25 cellular contexts compared by ENCODE assay signal in genomic region chr5:172524573-172525021, GRCh38.
DNase-seq lines count a peak whose midpoint lies in the region; ATAC-seq, FAIRE-seq and TF ChIP-seq lines count a peak whose summit lies in the region.
"Had no signal": no experiment of that assay in that cellular context is flagged by ENCODE, and none has a peak within 500 bp of the region (broad histone marks: within the 10 kb centered on the region; RNA-seq: fewer than 3 reads in every experiment).

No MANE protein-coding gene starts in this region.

- no peak for FAIRE-seq in RCC 7860 (lab: Jason Lieb, UNC)
- FAIRE-seq: GM19239 had no signal

- DNase-seq in BE2C (peak; percentile 50), NCI-H524 treated with DMSO at 0.1 percent for 48 hours (lab: John Stamatoyannopoulos, UW) (peak; percentile 7), left colon (peak in 1 of 2 donors; percentile 65), NCI-H2029 treated with DMSO at 0.1 percent for 48 hours (lab: John Stamatoyannopoulos, UW) (no peak), hippocampal formation (lab: John Stamatoyannopoulos, UW) (no peak), RCC 7860 (ENCODE audit: low spot score) (no peak)
- DNase-seq: activated CD4-positive, alpha-beta memory T cell treated with anti-CD3 and anti-CD28 coated beads for 36 hours; activated gamma-delta T cell treated with Interleukin-2 at 50 U/mL for 16 hours; activated T-cell treated with anti-CD3 and anti-CD28 coated beads for 4 hours; DMS79; dorsolateral prefrontal cortex; GF-D8; H9; kidney glomerular epithelial cell; mesendoderm; naive thymus-derived CD4-positive, alpha-beta T cell; NCI-H1930; nucleus accumbens; T-helper 1 cell had no signal

- H3K4me1 ChIP-seq in BE2C = no peaks in the 10 kb centered on the region
- peaks cover 23% of the 10 kb centered on the region for H3K4me1 ChIP-seq in rectal smooth muscle tissue (ENCODE audit: control insufficient read depth, insufficient read depth, low read length)
- H3K4me1 ChIP-seq: Peyer's patch had no signal

- H3K9ac ChIP-seq in rectal smooth muscle tissue (ENCODE audit: low read length) = no peak overlapping the region

- H3K36me3 ChIP-seq in BE2C (no peaks in the 10 kb centered on the region), rectal smooth muscle tissue (ENCODE audit: control insufficient read depth, insufficient read depth, low read length) (no peaks in the 10 kb centered on the region)
- H3K36me3 ChIP-seq: Peyer's patch had no signal

- H3K27ac ChIP-seq in rectal smooth muscle tissue (ENCODE audit: low read depth, low read length) = peak overlapping the region; percentile 83
- H3K27ac ChIP-seq: C4-2B, dorsolateral prefrontal cortex, skin epidermis had no signal

- peaks cover 3% of the 10 kb centered on the region; the same call in 1 of the 2 replicates for H3K9me3 ChIP-seq in BE2C

- no peak for TF ChIP-seq CTCF in BE2C (IDR thresholded peaks at IDR 0.05; ENCODE audit: low read depth, low read length)

- peak; percentile 32 for ATAC-seq in left colon
- ATAC-seq: activated CD4-positive, CD25-positive, alpha-beta regulatory T cell treated with anti-CD3 and anti-CD28 coated beads, Interleukin-2, amount 50 U/mL, for 24 hours; naive thymus-derived CD4-positive, alpha-beta T cell had no signal

- intact Hi-C loops in left colon (cut with DNase I, micrococcal nuclease) = no loop called here

- H3K4me3 ChIP-seq in BE2C (ENCODE audit: low read depth, low read length) (no peak overlapping the region), rectal smooth muscle tissue (ENCODE audit: low read length) (no peak overlapping the region)
- H3K4me3 ChIP-seq: dorsolateral prefrontal cortex, Peyer's patch, skin epidermis had no signal

- H3K27me3 ChIP-seq in BE2C = no peaks in the 10 kb centered on the region
- H3K27me3 ChIP-seq in rectal smooth muscle tissue (ENCODE audit: control insufficient read depth, insufficient read depth, low read length) = no peaks in the 10 kb centered on the region
- H3K27me3 ChIP-seq: dorsolateral prefrontal cortex, Peyer's patch had no signal

Comparison
In these comparisons a context has a peak if more than half of its experiments do, and no peak if none do; other contexts are left out.
1. DNase-seq: peak in BE2C (single experiment) and NCI-H524 treated with DMSO at 0.1 percent for 48 hours (single experiment); none in NCI-H2029 treated with DMSO at 0.1 percent for 48 hours (single experiment), hippocampal formation (0 of 2) and RCC 7860 (single experiment).